In genomic region chr17:67378444-67379250, GRCh38 we compare ENCODE assay signal across 8 cellular contexts. TPM values are rescaled to one million over a fixed set of nuclear protein-coding genes. Genes with fewer than 3 reads are reported as not detected.
DNase-seq lines count a peak whose midpoint lies in the region; ATAC-seq and TF ChIP-seq lines count a peak whose summit lies in the region.

No MANE protein-coding gene starts in this region.

- peak; percentile 84 for DNase-seq in EH (ENCODE audit: low read depth)
- DNase-seq in NCI-H2081 treated with DMSO at 0.1 percent for 48 hours (lab: John Stamatoyannopoulos, UW) = peak; percentile 39
- DNase-seq in WERI-Rb-1 = peak; percentile 91
- DNase-seq in mammary epithelial cell = peak; percentile 66
- peak; percentile 70 for DNase-seq in iris pigment epithelial cell (ENCODE audit: low read depth)
- peak; percentile 93 for DNase-seq in spleen

- H3K4me2 ChIP-seq in mammary epithelial cell (ENCODE audit: insufficient read depth, low read depth, low read length) = peak overlapping the region; percentile 96

- TF ChIP-seq CTCF in WERI-Rb-1 (IDR thresholded peaks at IDR 0.05; ENCODE audit: low read depth, low read length) (peak; percentile 83), mammary epithelial cell (conservative IDR thresholded peaks at IDR 0.05 in 1 of 2, IDR thresholded peaks at IDR 0.05 in 1 of 2; ENCODE audit: extremely low read depth in 1 of 2, insufficient read depth in 1 of 2, low read depth in 1 of 2, low read length in 2 of 2) (peak; percentile 60 to 63), spleen (IDR thresholded peaks at IDR 0.05 in 8 of 11, conservative IDR thresholded peaks at IDR 0.05 in 3 of 11) (peak; percentile 34 to 89 (median 68))

- TF ChIP-seq POLR2A in spleen (IDR thresholded peaks at IDR 0.05) = no peak

- peak overlapping the region; percentile 76 for H3K9ac ChIP-seq in mammary epithelial cell (ENCODE audit: insufficient read depth, low read length)

- CTCF ChIA-PET in mammary epithelial cell (lab: Charles Lee; ENCODE audit: low non-redundant PET) = interaction anchor here (0.6 to 0.9 kb wide), 3 partner anchors 97 to 267 kb away, joined by 3 to 11 read pairs (median 6); no protein-coding TSS in a partner anchor

- H3K4me1 ChIP-seq in mammary epithelial cell (ENCODE audit: insufficient read depth, low read length) (peaks cover 12% of the 10 kb centered on the region), spleen (peaks cover 9 to 82% (median 37%) of the 10 kb centered on the region in 6 donors)

- in situ Hi-C loops in mammary epithelial cell (cut with MboI; ENCODE audit: low sequenced_read_pairs in 2 of 2) = loop anchor here (5.0 to 10.0 kb wide), 4 partner anchors 89 to 309 kb away; no protein-coding TSS in a partner anchor

- H4K20me1 ChIP-seq in mammary epithelial cell (ENCODE audit: insufficient read depth, low read length) = no peaks in the 10 kb centered on the region

- peak overlapping the region; percentile 51 for H3K27ac ChIP-seq in WERI-Rb-1
- H3K27ac ChIP-seq in mammary epithelial cell (ENCODE audit: insufficient read depth, low read depth, low read length) = peak overlapping the region; percentile 72
- H3K27ac ChIP-seq in spleen = peak overlapping the region; percentile 85 to 95 (median 92)

- dilution Hi-C loops in mammary epithelial cell (cut with HindIII; ENCODE audit: low sequenced_read_pairs) = no loop called here

- TSS peak; percentile 74 for BruUV-seq in mammary epithelial cell (replicated peaks; lab: Mats Ljungman, UMichigan)

- 4% methylated on average over 12 of the region's 72 CpGs for WGBS in mammary epithelial cell (ENCODE audit: low coverage, missing lambda C conversion rate)
- WGBS in spleen, 5 donors = 0 to 1% (median 1%) methylated on average over 30 to 72 of the region's 72 CpGs

- H3K4me3 ChIP-seq in WERI-Rb-1 (ENCODE audit: low read depth, low read length) (peak overlapping the region; percentile 64), mammary epithelial cell (replicated peaks in 1 of 3; ENCODE audit: insufficient read depth in 1 of 3, low read depth in 2 of 3, low read length in 3 of 3) (peak overlapping the region; percentile 59 to 97 (median 96)), spleen (peak overlapping the region; percentile 59 to 92 (median 84))

- H3K36me3 ChIP-seq in WERI-Rb-1 = no peaks in the 10 kb centered on the region
- H3K36me3 ChIP-seq in mammary epithelial cell (ENCODE audit: insufficient read depth, low read length) = peaks cover 2% of the 10 kb centered on the region
- H3K36me3 ChIP-seq in spleen = peaks cover 0 to 12% (median 0%) of the 10 kb centered on the region in 6 donors

- H3K9me3 ChIP-seq in WERI-Rb-1 (ENCODE audit: severe bottlenecking) (no peaks in the 10 kb centered on the region), mammary epithelial cell (replicated peaks; ENCODE audit: insufficient read depth, low read length) (no peaks in the 10 kb centered on the region), spleen (no peaks in the 10 kb centered on the region)

- ATAC-seq in HG02678 (IDR thresholded peaks at IDR 0.05; ENCODE audit: unreplicated experiment) = peak; percentile 29
- ATAC-seq in GM18858 (IDR thresholded peaks at IDR 0.05; ENCODE audit: unreplicated experiment) = no peak

- no peaks in the 10 kb centered on the region for H3K27me3 ChIP-seq in WERI-Rb-1 (ENCODE audit: insufficient read depth, low read depth, severe bottlenecking)
- H3K27me3 ChIP-seq in mammary epithelial cell (ENCODE audit: insufficient read depth, low read length) = no peaks in the 10 kb centered on the region
- H3K27me3 ChIP-seq in spleen (replicated peaks in 1 of 7) = no peaks in the 10 kb centered on the region

- H2AFZ ChIP-seq in mammary epithelial cell (ENCODE audit: low read depth, low read length) = peak overlapping the region; percentile 96

- intact Hi-C loops in mammary epithelial cell (cut with micrococcal nuclease) = loop anchor here (1.0 to 10.0 kb wide), 7 partner anchors 97 to 464 kb away; no protein-coding TSS in a partner anchor
- intact Hi-C loops in spleen (cut with DNase I; ENCODE audit: low total_unique reads) = loop anchor here (5.0 to 10.0 kb wide), 2 partner anchors 309 to 446 kb away; partner anchors contain the start of gene BPTF

- peaks cover 57% of the 10 kb centered on the region for H3K79me2 ChIP-seq in mammary epithelial cell (ENCODE audit: insufficient read depth, low read length)

RNA-seq across cellular contexts. Expression of gene PITPNC1, which starts 1.6 kb away (rescaled TPM):
- total RNA-seq in mammary epithelial cell = 10 to 100 TPM in 1 of 2 donors, 1 to 10 TPM in 1; 5.7 to 35.8 TPM
- 31.7 TPM for polyA plus RNA-seq in mammary epithelial cell
- polyA minus RNA-seq in mammary epithelial cell = 36.5 TPM
- total RNA-seq in spleen = 10 to 100 TPM; 12.6 to 33.8 (median 23.9) TPM
- polyA plus RNA-seq in spleen = 10 to 100 TPM in 1 of 3 donors, 1 to 10 TPM in 2; 5.8 to 14.5 (median 6.8) TPM

RNA-seq across cellular contexts. Expression of gene PSMD12, which starts 12.3 kb away (rescaled TPM):
- total RNA-seq in mammary epithelial cell (10 to 100 TPM; 31.5 to 92.1 TPM), spleen (10 to 100 TPM; 24.6 to 46.4 (median 36.5) TPM)
- polyA plus RNA-seq in mammary epithelial cell (43.9 TPM), spleen (10 to 100 TPM; 13.8 to 17.0 (median 15.5) TPM)
- 24.1 TPM for polyA minus RNA-seq in mammary epithelial cell

Comparison
In these comparisons a context has a peak if more than half of its experiments do, and no peak if none do; other contexts are left out.
1. DNase-seq: peak in every context shown above with its lines; median percentile 93 in spleen; 91 in WERI-Rb-1; 84 in EH; 70 in iris pigment epithelial cell; 66 in mammary epithelial cell; 39 in NCI-H2081 treated with DMSO at 0.1 percent for 48 hours.